In genomic region chr12:133081408-133081806, GRCh38 we compare ENCODE assay signal across 8 cellular contexts. TPM values are rescaled to one million over a fixed set of nuclear protein-coding genes. Genes with fewer than 3 reads are reported as not detected.
A peak's percentile ranks its signal among the peaks of the same experiment; 100 is the strongest.
DNase-seq lines count a peak whose midpoint lies in the region; ATAC-seq and TF ChIP-seq lines count a peak whose summit lies in the region.

No MANE protein-coding gene starts in this region.

- H4K8ac ChIP-seq in H9 (replicated peaks; ENCODE audit: insufficient read length, low read depth, low read length) (no peak overlapping the region), mesenchymal stem cell (ENCODE audit: low read length) (no peak overlapping the region)

- WGBS in H9 (ENCODE audit: extremely low coverage, insufficient read length, low lambda C conversion rate) = no CpG with 5 or more reads among the region's 9 CpGs
- WGBS in mammary epithelial cell (ENCODE audit: low coverage, missing lambda C conversion rate) = 62% methylated on average over 9 of the region's 9 CpGs
- WGBS in mesenchymal stem cell = 81% methylated on average over 9 of the region's 9 CpGs

- no peak overlapping the region for H3K14ac ChIP-seq in H9 (ENCODE audit: insufficient read depth, low read length)
- no peak overlapping the region for H3K14ac ChIP-seq in mesenchymal stem cell (ENCODE audit: low read length in 2 of 2)

- H2BK15ac ChIP-seq in H9 (ENCODE audit: low read depth, low read length) = no peak overlapping the region
- H2BK15ac ChIP-seq in mesenchymal stem cell (ENCODE audit: low read depth, poor library complexity, severe bottlenecking) = no peak overlapping the region

- H3K23ac ChIP-seq in H9 (ENCODE audit: insufficient read length, low read depth, low read length) (no peak overlapping the region), mesenchymal stem cell (ENCODE audit: low read length in 2 of 2) (no peak overlapping the region)

- H3T11ph ChIP-seq in H9 (ENCODE audit: low read length) = no peak overlapping the region

- H2AK5ac ChIP-seq in H9 (ENCODE audit: insufficient read length, low read length) (no peak overlapping the region), mesenchymal stem cell (ENCODE audit: low read length, severe bottlenecking) (no peak overlapping the region)

- H3K9me3 ChIP-seq in AG04450 (ENCODE audit: control insufficient read depth, insufficient read depth, low read length) (peaks cover 71% of the 10 kb centered on the region), H9 (ENCODE audit: control insufficient read depth, low read depth, low read length) (peaks cover 29% of the 10 kb centered on the region), mammary epithelial cell (replicated peaks; ENCODE audit: insufficient read depth, low read length) (peaks cover 47% of the 10 kb centered on the region), mesenchymal stem cell (ENCODE audit: control insufficient read depth, low read length) (peaks cover 78% of the 10 kb centered on the region), MM.1S (replicated peaks; ENCODE audit: insufficient read depth, low read length) (no peaks in the 10 kb centered on the region)

- no peaks in the 10 kb centered on the region for H4K20me1 ChIP-seq in H9 (ENCODE audit: control insufficient read depth, insufficient read depth, insufficient read length)
- no peaks in the 10 kb centered on the region for H4K20me1 ChIP-seq in mammary epithelial cell (ENCODE audit: insufficient read depth, low read length)
- H4K20me1 ChIP-seq in MM.1S (ENCODE audit: insufficient read depth, low read length) = no peaks in the 10 kb centered on the region

- H3K56ac ChIP-seq in H9 (ENCODE audit: insufficient read length, low read depth, low read length) = no peak overlapping the region

- peaks cover 3% of the 10 kb centered on the region for H3K23me2 ChIP-seq in H9 (ENCODE audit: insufficient read length, low read depth, low read length, poor library complexity, severe bottlenecking)

- peak overlapping the region; percentile 83 for H3K4me3 ChIP-seq in AG04450 (ENCODE audit: low read depth, low read length)
- H3K4me3 ChIP-seq in mammary epithelial cell (replicated peaks in 1 of 3; ENCODE audit: insufficient read depth in 1 of 3, low read depth in 2 of 3, low read length in 3 of 3) = peak overlapping the region; percentile 36 to 100 (median 72)
- peak overlapping the region; percentile 48 to 88 for H3K4me3 ChIP-seq in mesenchymal stem cell (ENCODE audit: insufficient read depth in 1 of 2, low read depth in 1 of 2, low read length in 2 of 2)
- no peak overlapping the region for H3K4me3 ChIP-seq in MM.1S (ENCODE audit: low read length)

- H3K36me3 ChIP-seq in mammary epithelial cell (ENCODE audit: insufficient read depth, low read length) = peaks cover 15% of the 10 kb centered on the region
- peaks cover 21 to 49% of the 10 kb centered on the region in 2 experiments for H3K36me3 ChIP-seq in mesenchymal stem cell (ENCODE audit: control insufficient read depth in 1 of 2, insufficient read depth in 2 of 2, low read depth in 1 of 2, low read length in 2 of 2)
- H3K36me3 ChIP-seq in MM.1S (replicated peaks; ENCODE audit: insufficient read depth, low read length) = no peaks in the 10 kb centered on the region; the same call in 1 of the 2 replicates

- H3K36me3 Mint-ChIP-seq in H9 (ENCODE audit: insufficient read depth in 1 of 3, low read depth in 3 of 3) = peaks cover 54 to 58% (median 57%) of the 10 kb centered on the region in 3 experiments

- no peaks in the 10 kb centered on the region for H3K9me2 ChIP-seq in MM.1S (replicated peaks; ENCODE audit: insufficient read depth, low read length)

- H3K4me2 ChIP-seq in H9 (ENCODE audit: insufficient read depth, insufficient read length, low read length) = peak overlapping the region; percentile 77
- H3K4me2 ChIP-seq in mammary epithelial cell (ENCODE audit: insufficient read depth, low read depth, low read length) = peak overlapping the region; percentile 77
- H3K4me2 ChIP-seq in mesenchymal stem cell (ENCODE audit: low read length, poor library complexity, severe bottlenecking) = peak overlapping the region; percentile 65
- H3K4me2 ChIP-seq in MM.1S (ENCODE audit: low read depth, low read length) = no peak overlapping the region

- BruUV-seq in mammary epithelial cell (replicated peaks; lab: Mats Ljungman, UMichigan) = no TSS peak

- H4K5ac ChIP-seq in H9 (ENCODE audit: insufficient read length, low read depth, low read length) = no peak overlapping the region

- H2BK20ac ChIP-seq in H9 (ENCODE audit: low read depth, low read length, poor library complexity, severe bottlenecking) = no peak overlapping the region

- DNase-seq in AG04450 (ENCODE audit: low read depth, low spot score) = no peak
- no peak for DNase-seq in H9
- DNase-seq in mammary epithelial cell = no peak
- DNase-seq in mesenchymal stem cell = no peak
- DNase-seq in NCI-H1105 (lab: John Stamatoyannopoulos, UW) = no peak
- no peak for DNase-seq in Ammon's horn (ENCODE audit: low spot score)
- DNase-seq in MM.1S = no peak

- H3K4ac ChIP-seq in H9 (ENCODE audit: low read depth, low read length) (no peak overlapping the region), mesenchymal stem cell (ENCODE audit: low read depth in 1 of 2, low read length in 2 of 2) (no peak overlapping the region)

- peaks cover 4 to 6% of the 10 kb centered on the region in 2 experiments; a peak in 3 of 4 replicates for H3K4me1 Mint-ChIP-seq in H9

- dilution Hi-C loops in mammary epithelial cell (cut with HindIII; ENCODE audit: low sequenced_read_pairs) = no loop called here

- H3K18ac ChIP-seq in H9 (ENCODE audit: insufficient read length, low read depth, low read length) = no peak overlapping the region
- no peak overlapping the region for H3K18ac ChIP-seq in mesenchymal stem cell (ENCODE audit: low read depth in 1 of 2, low read length in 2 of 2)

- H3K27me3 Mint-ChIP-seq in H9 (ENCODE audit: low read depth) = no peaks in the 10 kb centered on the region

- no peak overlapping the region for H3K4me3 Mint-ChIP-seq in H9

- CTCF ChIA-PET in AG04450 (lab: Charles Lee) (no interaction called here), mammary epithelial cell (lab: Charles Lee; ENCODE audit: low non-redundant PET) (no interaction called here)

- H3K9ac ChIP-seq in H9 (ENCODE audit: extremely low read depth, insufficient read length, low read length) (peak overlapping the region; percentile 20), mammary epithelial cell (ENCODE audit: insufficient read depth, low read length) (peak overlapping the region; percentile 31), mesenchymal stem cell (ENCODE audit: low read length) (peak overlapping the region; percentile 99), MM.1S (ENCODE audit: low read length) (no peak overlapping the region)

- no peak for ATAC-seq in HG02588 (IDR thresholded peaks at IDR 0.05; ENCODE audit: unreplicated experiment)

- H4K91ac ChIP-seq in H9 (ENCODE audit: insufficient read length, low read depth, low read length) (no peak overlapping the region), mesenchymal stem cell (ENCODE audit: low read length) (no peak overlapping the region)

- H3K79me1 ChIP-seq in H9 (ENCODE audit: insufficient read depth, low read depth, low read length, poor library complexity, severe bottlenecking) (no peaks in the 10 kb centered on the region), mesenchymal stem cell (replicated peaks; ENCODE audit: low read length, poor library complexity, severe bottlenecking) (peaks cover 10% of the 10 kb centered on the region)

- peaks cover 41 to 68% of the 10 kb centered on the region in 2 experiments for H3K9me3 Mint-ChIP-seq in H9

- peak overlapping the region in 2 of 3 experiments; percentile 70 to 98; a peak in 2 of 7 replicates for H3K27ac Mint-ChIP-seq in H9

- intact Hi-C loops in mammary epithelial cell (cut with micrococcal nuclease) = no loop called here

- in situ Hi-C loops in mammary epithelial cell (cut with MboI; ENCODE audit: low sequenced_read_pairs in 2 of 2) = no loop called here

- H3K27me3 ChIP-seq in AG04450 (ENCODE audit: control insufficient read depth, insufficient read depth, low read length) (no peaks in the 10 kb centered on the region), H9 (ENCODE audit: insufficient read depth, low read length) (no peaks in the 10 kb centered on the region), mammary epithelial cell (ENCODE audit: insufficient read depth, low read length) (no peaks in the 10 kb centered on the region), mesenchymal stem cell (ENCODE audit: control insufficient read depth in 1 of 2, insufficient read depth in 1 of 2, low read length in 2 of 2) (no peaks in the 10 kb centered on the region), MM.1S (replicated peaks; ENCODE audit: insufficient read depth, low read length) (no peaks in the 10 kb centered on the region)

- H3K4me1 ChIP-seq in H9 (ENCODE audit: insufficient read depth, low read length) (no peaks in the 10 kb centered on the region), mammary epithelial cell (ENCODE audit: insufficient read depth, low read length) (peaks cover 5% of the 10 kb centered on the region), mesenchymal stem cell (ENCODE audit: control insufficient read depth, insufficient read depth, low read depth, low read length) (no peaks in the 10 kb centered on the region), MM.1S (ENCODE audit: low read length) (no peaks in the 10 kb centered on the region)

- no peak overlapping the region for H2BK120ac ChIP-seq in H9 (ENCODE audit: low read depth, low read length, poor library complexity, severe bottlenecking)
- H2BK120ac ChIP-seq in mesenchymal stem cell (ENCODE audit: low read depth, low read length) = no peak overlapping the region

- TF ChIP-seq CTCF in AG04450 (IDR thresholded peaks at IDR 0.05; ENCODE audit: low read depth, low read length) = no peak
- no peak for TF ChIP-seq CTCF in H9 (conservative IDR thresholded peaks at IDR 0.05)
- no peak for TF ChIP-seq CTCF in mammary epithelial cell (conservative IDR thresholded peaks at IDR 0.05 in 1 of 2, IDR thresholded peaks at IDR 0.05 in 1 of 2; ENCODE audit: extremely low read depth in 1 of 2, insufficient read depth in 1 of 2, low read depth in 1 of 2, low read length in 2 of 2)
- TF ChIP-seq CTCF in MM.1S (IDR thresholded peaks at IDR 0.05; ENCODE audit: low read length) = no peak

- H2BK12ac ChIP-seq in H9 (ENCODE audit: insufficient read length, low read depth, low read length) (no peak overlapping the region), mesenchymal stem cell (ENCODE audit: low read length in 2 of 2) (no peak overlapping the region)

- H2BK5ac ChIP-seq in H9 (ENCODE audit: insufficient read length, low read length) (no peak overlapping the region), mesenchymal stem cell (ENCODE audit: low read depth, low read length, poor library complexity, severe bottlenecking) (no peak overlapping the region)

- H2AFZ ChIP-seq in H9 (ENCODE audit: low read length) = no peak overlapping the region
- H2AFZ ChIP-seq in mammary epithelial cell (ENCODE audit: low read depth, low read length) = peak overlapping the region; percentile 30
- no peak overlapping the region for H2AFZ ChIP-seq in mesenchymal stem cell (ENCODE audit: low read depth, low read length)
- no peak overlapping the region for H2AFZ ChIP-seq in MM.1S (ENCODE audit: low read length)

- no peaks in the 10 kb centered on the region; the same call in 1 of the 2 replicates for H3K79me2 ChIP-seq in H9 (ENCODE audit: insufficient read depth, low read length)
- peaks cover 17% of the 10 kb centered on the region for H3K79me2 ChIP-seq in mammary epithelial cell (ENCODE audit: insufficient read depth, low read length)
- H3K79me2 ChIP-seq in MM.1S (ENCODE audit: low read length) = no peaks in the 10 kb centered on the region

- H3K27ac ChIP-seq in AG04450 (ENCODE audit: low read depth, low read length) (peak overlapping the region; percentile 100), H9 (ENCODE audit: insufficient read length, low read depth, low read length) (no peak overlapping the region), mammary epithelial cell (ENCODE audit: insufficient read depth, low read depth, low read length) (peak overlapping the region; percentile 86), mesenchymal stem cell (ENCODE audit: low read length, poor library complexity, severe bottlenecking) (no peak overlapping the region), MM.1S (ENCODE audit: low read length) (no peak overlapping the region)

- POLR2A ChIA-PET in AG04450 (lab: Yijun Ruan, JAX) = no interaction called here

- no peaks in the 10 kb centered on the region for H3F3A ChIP-seq in MM.1S (ENCODE audit: insufficient read depth, low read length)

RNA-seq across cellular contexts. Expression of gene ZNF140, which starts 0.7 kb away (rescaled TPM):
- polyA plus RNA-seq in AG04450 (2011; rRNA removed) (17.6 and 21.7 TPM in 2 replicates), mammary epithelial cell (10.8 TPM)
- 12.4 and 17.2 TPM in 2 replicates for polyA minus RNA-seq in AG04450 (2011; rRNA and poly(A)+ RNA removed)
- total RNA-seq in H9 (2021) (19.2 and 21.7 TPM in 2 replicates), mammary epithelial cell (10 to 100 TPM; 15.7 to 31.3 TPM)
- polyA minus RNA-seq in mammary epithelial cell = 4.9 TPM
- 8.2 TPM for polyA plus RNA-seq in mesenchymal stem cell (2013, experiment 1 of 2)
- polyA plus RNA-seq in mesenchymal stem cell (2013, experiment 2 of 2) = 8.0 TPM

RNA-seq across cellular contexts. Expression of gene ZNF84, which starts 44.1 kb away (rescaled TPM):
- polyA plus RNA-seq in AG04450 (2011; rRNA removed) (24.0 and 29.9 TPM in 2 replicates), mammary epithelial cell (7.7 TPM)
- 25.3 and 33.4 TPM in 2 replicates for polyA minus RNA-seq in AG04450 (2011; rRNA and poly(A)+ RNA removed)
- total RNA-seq in H9 (2021) (42.1 and 45.1 TPM in 2 replicates), mammary epithelial cell (10 to 100 TPM; 18.9 to 21.5 TPM)
- polyA minus RNA-seq in mammary epithelial cell = 4.1 TPM
- 14.9 TPM for polyA plus RNA-seq in mesenchymal stem cell (2013, experiment 1 of 2)
- 13.9 TPM for polyA plus RNA-seq in mesenchymal stem cell (2013, experiment 2 of 2)

RNA-seq across cellular contexts. Expression of gene ZNF891, which starts 48.7 kb away (rescaled TPM):
- polyA plus RNA-seq in AG04450 (2011; rRNA removed) = 0.43 and 0.66 TPM in 2 replicates
- 0.64 and 1.1 TPM in 2 replicates for polyA minus RNA-seq in AG04450 (2011; rRNA and poly(A)+ RNA removed)
- total RNA-seq in H9 (2021) = 1.7 and 2.1 TPM in 2 replicates
- total RNA-seq in mammary epithelial cell = 1 to 10 TPM in 1 of 2 donors, under 1 TPM in 1; 0.83 to 1.1 TPM
- 0.20 TPM for polyA plus RNA-seq in mammary epithelial cell
- 0.26 TPM for polyA minus RNA-seq in mammary epithelial cell
- 0.35 TPM for polyA plus RNA-seq in mesenchymal stem cell (2013, experiment 1 of 2)
- polyA plus RNA-seq in mesenchymal stem cell (2013, experiment 2 of 2) = 0.36 TPM

RNA-seq across cellular contexts. Expression of gene ZNF10, which starts 49.0 kb away (rescaled TPM):
- 5.6 and 7.6 TPM in 2 replicates for polyA plus RNA-seq in AG04450 (2011; rRNA removed)
- polyA minus RNA-seq in AG04450 (2011; rRNA and poly(A)+ RNA removed) = 10.5 and 13.7 TPM in 2 replicates
- 15.3 and 17.3 TPM in 2 replicates for total RNA-seq in H9 (2021)
- total RNA-seq in mammary epithelial cell = 10 to 100 TPM in 1 of 2 donors, 1 to 10 TPM in 1; 8.4 to 14.2 TPM
- 2.5 TPM for polyA plus RNA-seq in mammary epithelial cell
- 17.2 TPM for polyA minus RNA-seq in mammary epithelial cell
- 4.1 TPM for polyA plus RNA-seq in mesenchymal stem cell (2013, experiment 1 of 2)
- polyA plus RNA-seq in mesenchymal stem cell (2013, experiment 2 of 2) = 3.6 TPM

Comparison
In these comparisons a context has a peak if more than half of its experiments do, and no peak if none do; other contexts are left out.
1. H3K27ac ChIP-seq: peak in AG04450 (single experiment) and mammary epithelial cell (single experiment); none in H9 (single experiment), mesenchymal stem cell (single experiment) and MM.1S (single experiment).